ENCODE assay signal across 28 cellular contexts in the genomic region with DNA sequence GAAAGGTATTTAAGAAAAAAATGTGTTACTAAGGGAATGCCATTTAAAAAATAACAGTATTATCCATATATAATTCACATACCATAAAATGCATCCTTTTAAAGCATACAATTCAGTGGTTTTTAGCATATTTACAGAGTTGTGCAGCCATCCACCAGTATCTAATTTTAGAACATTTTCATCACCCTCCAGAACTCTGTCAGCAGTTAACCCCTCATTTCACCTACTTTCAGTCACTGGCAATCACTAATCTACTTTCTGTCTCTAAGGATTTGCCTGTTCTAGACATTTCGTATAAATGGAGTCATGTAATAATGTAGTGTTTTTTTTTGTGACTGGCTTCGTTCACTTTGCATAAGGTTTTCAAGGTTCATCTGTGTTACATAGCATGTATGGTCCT.
"Had no signal": no experiment of that assay in that cellular context is flagged by ENCODE, and none has a peak within 500 bp of the region (broad histone marks: within the 10 kb centered on the region; RNA-seq: fewer than 3 reads in every experiment).

No MANE protein-coding gene starts in this region.

- H3K27ac ChIP-seq: Peyer's patch had no signal

- H3K4me1 ChIP-seq: Peyer's patch had no signal

- H3K9me3 Mint-ChIP-seq: activated B cell treated with CpG ODN at 0.5 μM for 24 hours; activated CD4-positive, alpha-beta T cell treated with anti-CD3 and anti-CD28 coated beads, Interleukin-2, amount 10 ng/mL, durations not matched to agents 24 days and 14 days; activated naive CD4-positive, alpha-beta T cell treated with anti-CD3 and anti-CD28 coated beads, Interleukin-2, amount 50 U/mL, for 24 hours; activated T-cell treated with anti-CD3 and anti-CD28 coated beads, Interleukin-2, amount 50 U/mL, for 24 hours; activated T-helper 1 cell treated with anti-CD3 and anti-CD28 coated beads, Interleukin-12 subunit alpha, Interleukin-12 subunit beta, Interleukin-2, Interleukin-4 antibody, amounts not matched to agents 30 ng/mL and 10 ng/mL and 1 ng/mL, durations not matched to agents 14 hours and 24 hours and 36 hours had no signal

- H3K27me3 ChIP-seq: Peyer's patch had no signal

- H3K4me3 ChIP-seq: Peyer's patch had no signal

- H3K27me3 Mint-ChIP-seq: activated B cell treated with CpG ODN at 0.5 μM for 24 hours; activated CD4-positive, alpha-beta T cell treated with anti-CD3 and anti-CD28 coated beads, Interleukin-2, amount 10 ng/mL, durations not matched to agents 24 days and 14 days; activated CD8-positive, alpha-beta memory T cell treated with anti-CD3 and anti-CD28 coated beads, Interleukin-2, amount 10 ng/mL, durations not matched to agents 7 days and 5 days; activated naive CD4-positive, alpha-beta T cell treated with anti-CD3 and anti-CD28 coated beads, Interleukin-2, amount 50 U/mL, for 24 hours; activated T-cell treated with anti-CD3 and anti-CD28 coated beads, Interleukin-2, amount 50 U/mL, for 24 hours; T-helper 17 cell had no signal

- H3K27ac Mint-ChIP-seq: activated B cell treated with CpG ODN at 0.5 μM for 24 hours; activated CD4-positive, alpha-beta T cell treated with anti-CD3 and anti-CD28 coated beads, Interleukin-2, amount 10 ng/mL, durations not matched to agents 24 days and 14 days; activated CD8-positive, alpha-beta memory T cell treated with anti-CD3 and anti-CD28 coated beads, Interleukin-2, amount 10 ng/mL, durations not matched to agents 7 days and 5 days; activated naive CD4-positive, alpha-beta T cell treated with anti-CD3 and anti-CD28 coated beads, Interleukin-2, amount 50 U/mL, for 24 hours; activated T-cell treated with anti-CD3 and anti-CD28 coated beads, Interleukin-2, amount 50 U/mL, for 24 hours; activated T-helper 1 cell treated with anti-CD3 and anti-CD28 coated beads, Interleukin-12 subunit alpha, Interleukin-12 subunit beta, Interleukin-2, Interleukin-4 antibody, amounts not matched to agents 30 ng/mL and 10 ng/mL and 1 ng/mL, durations not matched to agents 14 hours and 24 hours and 36 hours; T-helper 17 cell had no signal

- ATAC-seq: activated CD8-positive, alpha-beta memory T cell treated with anti-CD3 and anti-CD28 coated beads, Interleukin-2, amount 10 ng/mL, durations not matched to agents 7 days and 5 days; T-helper 17 cell had no signal

- DNase-seq: activated B cell treated with CpG ODN at 0.5 μM for 24 hours; activated CD4-positive, alpha-beta T cell treated with anti-CD3 and anti-CD28 coated beads for 1 hour; activated CD4-positive, alpha-beta T cell treated with anti-CD3 and anti-CD28 coated beads, Interleukin-2, amount 10 ng/mL, durations not matched to agents 24 days and 14 days; activated CD4-positive, alpha-beta T cell treated with anti-CD3 and anti-CD28 coated beads, Interleukin-2, amount 50 U/mL, for 48 hours; activated CD8-positive, alpha-beta memory T cell treated with anti-CD3 and anti-CD28 coated beads, Interleukin-2, amount 10 ng/mL, durations not matched to agents 7 days and 5 days; activated effector memory CD4-positive, alpha-beta T cell treated with Interleukin-2 at 50 U/mL for 16 hours; activated naive CD4-positive, alpha-beta T cell; activated T-cell treated with anti-CD3 and anti-CD28 coated beads, Interleukin-2, amount 50 U/mL, for 24 hours; amygdala; Kasumi-1; KBM-7; NCI-H1105 treated with DMSO at 0.1 percent for 48 hours; NCI-H1436 treated with DMSO at 0.1 percent for 48 hours; NCI-H187 treated with DMSO at 0.1 percent for 48 hours; NCI-H2081 treated with DMSO at 0.1 percent for 48 hours; NCI-H2171; NCI-H226; NCI-H526; NCI-H774; NK-92 treated with Interleukin-12 subunit alpha and Interleukin-12 subunit beta, amount 100 ng/mL, for 24 hours; Peyer's patch; SHP77; T-helper 17 cell; T-helper 9 cell had no signal

- H3K9me3 ChIP-seq: Peyer's patch had no signal

- H3K4me3 Mint-ChIP-seq: activated B cell treated with CpG ODN at 0.5 μM for 24 hours; activated CD4-positive, alpha-beta T cell treated with anti-CD3 and anti-CD28 coated beads, Interleukin-2, amount 10 ng/mL, durations not matched to agents 24 days and 14 days; activated CD8-positive, alpha-beta memory T cell treated with anti-CD3 and anti-CD28 coated beads, Interleukin-2, amount 10 ng/mL, durations not matched to agents 7 days and 5 days; activated naive CD4-positive, alpha-beta T cell treated with anti-CD3 and anti-CD28 coated beads, Interleukin-2, amount 50 U/mL, for 24 hours; activated T-cell treated with anti-CD3 and anti-CD28 coated beads, Interleukin-2, amount 50 U/mL, for 24 hours; activated T-helper 1 cell treated with anti-CD3 and anti-CD28 coated beads, Interleukin-12 subunit alpha, Interleukin-12 subunit beta, Interleukin-2, Interleukin-4 antibody, amounts not matched to agents 30 ng/mL and 10 ng/mL and 1 ng/mL, durations not matched to agents 14 hours and 24 hours and 36 hours; brain; T-helper 17 cell had no signal

- FAIRE-seq: astrocyte had no signal
